1 cellular context compared by ENCODE assay signal in genomic region chr1:111481387-111482221, GRCh38.
TF ChIP-seq lines count a peak whose summit lies in the region.

No MANE protein-coding gene starts in this region.

TF ChIP-seq in HEK293, 187 proteins besides CTCF, POLR2A, EP300 and RAD21 (continues in another document):
- TF ChIP-seq ZNF610 (tag by site-specific recombination; IDR thresholded peaks at IDR 0.05; ENCODE audit: borderline replicate concordance) (no peak), ELK4 (IDR thresholded peaks at IDR 0.05; ENCODE audit: borderline replicate concordance, low read depth, low read length) (no peak), ZNF274 (IDR thresholded peaks at IDR 0.05; ENCODE audit: low read length) (no peak), ZNF274 (tag by site-specific recombination; IDR thresholded peaks at IDR 0.05; ENCODE audit: borderline replicate concordance) (no peak), SP3 (tag by site-specific recombination; IDR thresholded peaks at IDR 0.05) (no peak), ZNF792 (tag by site-specific recombination; IDR thresholded peaks at IDR 0.05) (no peak), YY1 (tag by site-specific recombination; IDR thresholded peaks at IDR 0.05) (no peak), ZBTB11 (tag by site-specific recombination; conservative IDR thresholded peaks at IDR 0.05; ENCODE audit: low read depth) (no peak), ZBTB49 (tag by site-specific recombination; IDR thresholded peaks at IDR 0.05; ENCODE audit: low read depth) (no peak), ZNF292 (tag by site-specific recombination; IDR thresholded peaks at IDR 0.05; ENCODE audit: borderline replicate concordance, low read depth) (no peak), ZSCAN4 (tag by site-specific recombination; IDR thresholded peaks at IDR 0.05) (no peak), SCRT1 (tag by site-specific recombination; IDR thresholded peaks at IDR 0.05; ENCODE audit: borderline replicate concordance) (no peak), ZBTB44 (tag by site-specific recombination; IDR thresholded peaks at IDR 0.05) (no peak), ZNF654 (tag by site-specific recombination; IDR thresholded peaks at IDR 0.05; ENCODE audit: low read depth) (peak; percentile 73), KLF16 (tag by site-specific recombination; IDR thresholded peaks at IDR 0.05) (no peak), FEZF1 (tag by site-specific recombination; IDR thresholded peaks at IDR 0.05) (no peak), ZNF114 (tag by site-specific recombination; IDR thresholded peaks at IDR 0.05) (no peak), ZNF514 (tag by site-specific recombination; IDR thresholded peaks at IDR 0.05) (no peak), ZSCAN5A (tag by site-specific recombination; IDR thresholded peaks at IDR 0.05) (no peak), ZNF707 (tag by site-specific recombination; IDR thresholded peaks at IDR 0.05) (no peak), GLIS2 (tag by site-specific recombination; IDR thresholded peaks at IDR 0.05) (0 out of 2 replicates have a peak, but pooled peaks have one; percentile 36), BCL11B (tag by site-specific recombination; IDR thresholded peaks at IDR 0.05; ENCODE audit: low read depth) (no peak), ZNF184 (tag by site-specific recombination; IDR thresholded peaks at IDR 0.05) (no peak), ZNF530 (tag by site-specific recombination; IDR thresholded peaks at IDR 0.05; ENCODE audit: low read depth) (no peak), ZNF704 (tag by site-specific recombination; IDR thresholded peaks at IDR 0.05) (no peak), ZNF585B (tag by site-specific recombination; IDR thresholded peaks at IDR 0.05) (no peak), ZNF138 (tag by site-specific recombination; IDR thresholded peaks at IDR 0.05; ENCODE audit: borderline replicate concordance) (no peak), ZNF211 (tag by site-specific recombination; IDR thresholded peaks at IDR 0.05; ENCODE audit: low read depth) (no peak), ZNF311 (tag by site-specific recombination; IDR thresholded peaks at IDR 0.05; ENCODE audit: borderline replicate concordance) (no peak), ZNF37A (tag by site-specific recombination; IDR thresholded peaks at IDR 0.05) (no peak), MYNN (tag by site-specific recombination; IDR thresholded peaks at IDR 0.05; ENCODE audit: borderline replicate concordance) (no peak), SCRT2 (tag by site-specific recombination; IDR thresholded peaks at IDR 0.05) (no peak), ZFP69B (tag by site-specific recombination; IDR thresholded peaks at IDR 0.05) (no peak), PRDM10 (tag by site-specific recombination; IDR thresholded peaks at IDR 0.05) (peak; percentile 46; the same call in 1 of the 2 replicates), ZNF157 (tag by site-specific recombination; IDR thresholded peaks at IDR 0.05) (no peak), ZFHX2 (tag by site-specific recombination; conservative IDR thresholded peaks at IDR 0.05) (no peak), ZNF660 (tag by site-specific recombination; IDR thresholded peaks at IDR 0.05) (peak; percentile 61; the same call in 1 of the 2 replicates), GLIS1 (tag by site-specific recombination; IDR thresholded peaks at IDR 0.05) (peak; percentile 80), KLF8 (tag by site-specific recombination; IDR thresholded peaks at IDR 0.05) (no peak), ZNF24 (tag by site-specific recombination; IDR thresholded peaks at IDR 0.05) (no peak), ZSCAN30 (tag by site-specific recombination; IDR thresholded peaks at IDR 0.05) (0 out of 2 replicates have a peak, but pooled peaks have one; percentile 15), ZNF791 (tag by site-specific recombination; IDR thresholded peaks at IDR 0.05) (no peak), ZNF521 (tag by site-specific recombination; IDR thresholded peaks at IDR 0.05) (no peak), ZNF202 (tag by site-specific recombination; IDR thresholded peaks at IDR 0.05; ENCODE audit: borderline replicate concordance) (no peak), WT1 (tag by site-specific recombination; IDR thresholded peaks at IDR 0.05) (no peak), TCF7L2 (IDR thresholded peaks at IDR 0.05; ENCODE audit: borderline replicate concordance, low read depth, low read length) (peak; percentile 33; the same call in 1 of the 2 replicates), RBAK (tag by site-specific recombination; IDR thresholded peaks at IDR 0.05) (no peak), ZBTB8A (tag by site-specific recombination; IDR thresholded peaks at IDR 0.05) (no peak), ZNF174 (tag by site-specific recombination; IDR thresholded peaks at IDR 0.05) (no peak), ZNF362 (tag by site-specific recombination; IDR thresholded peaks at IDR 0.05) (peak; percentile 93), ZBTB48 (tag by site-specific recombination; IDR thresholded peaks at IDR 0.05) (peak; percentile 36; the same call in 1 of the 2 replicates), ZNF302 (tag by site-specific recombination; IDR thresholded peaks at IDR 0.05; ENCODE audit: low read depth) (no peak), KLF10 (tag by site-specific recombination; IDR thresholded peaks at IDR 0.05) (no peak), ZNF670 (tag by site-specific recombination; IDR thresholded peaks at IDR 0.05; ENCODE audit: low read depth) (no peak)
